Comparison of ENCODE assay signal across 8 cellular contexts in genomic region chr12:56334490-56334793, GRCh38. TPM values are rescaled to one million over a fixed set of nuclear protein-coding genes. Genes with fewer than 3 reads are reported as not detected.
A peak's percentile ranks its signal among the peaks of the same experiment; 100 is the strongest.
DNase-seq lines count a peak whose midpoint lies in the region; ATAC-seq, FAIRE-seq and TF ChIP-seq lines count a peak whose summit lies in the region.

No MANE protein-coding gene starts in this region.

- no peaks in the 10 kb centered on the region for H3K9me3 ChIP-seq in adrenal gland (replicated peaks in 1 of 3)

- H3K4me3 ChIP-seq in adrenal gland, result peak overlapping the region; percentile 12 to 57 (median 37)

- H3K36me3 ChIP-seq in adrenal gland (replicated peaks in 1 of 2), result no peaks in the 10 kb centered on the region

- peaks cover 7 to 24% of the 10 kb centered on the region in 2 donors for H3K4me1 ChIP-seq in adrenal gland (replicated peaks in 1 of 2)

- TF ChIP-seq POLR2A in adrenal gland (IDR thresholded peaks at IDR 0.05) (no peak), H54 (IDR thresholded peaks at IDR 0.05; ENCODE audit: low read depth, low read length) (no peak)

- peaks cover 8% of the 10 kb centered on the region for H3K36me3 Mint-ChIP-seq in T-helper 2 cell treated with Interferon-gamma antibody and Interleukin-4, amounts not matched to agents 5 μg/mL and 100 μg/mL, for 36 hours (ENCODE audit: low read depth)

- peak overlapping the region; percentile 92 for H3K4me3 Mint-ChIP-seq in T-helper 2 cell treated with Interferon-gamma antibody and Interleukin-4, amounts not matched to agents 5 μg/mL and 100 μg/mL, for 36 hours

- no peak for FAIRE-seq in H54 (lab: Jason Lieb, UNC)

- H3K27me3 Mint-ChIP-seq in T-helper 2 cell treated with Interferon-gamma antibody and Interleukin-4, amounts not matched to agents 5 μg/mL and 100 μg/mL, for 36 hours (ENCODE audit: low read depth), result no peaks in the 10 kb centered on the region

- H3K9me3 Mint-ChIP-seq in T-helper 2 cell treated with Interferon-gamma antibody and Interleukin-4, amounts not matched to agents 5 μg/mL and 100 μg/mL, for 36 hours, result no peaks in the 10 kb centered on the region

- intact Hi-C loops in adrenal gland (cut with DNase I), result no loop called here

- no peaks in the 10 kb centered on the region for H3K27me3 ChIP-seq in adrenal gland
- no peaks in the 10 kb centered on the region for H3K27me3 ChIP-seq in layer of hippocampus (ENCODE audit: control insufficient read depth, insufficient read depth, low read length)

- peak overlapping the region; percentile 99 for H3K27ac Mint-ChIP-seq in T-helper 2 cell treated with Interferon-gamma antibody and Interleukin-4, amounts not matched to agents 5 μg/mL and 100 μg/mL, for 36 hours

- ATAC-seq in GM21717 (IDR thresholded peaks at IDR 0.05; ENCODE audit: unreplicated experiment), result no peak

- TF ChIP-seq CTCF in adrenal gland (IDR thresholded peaks at IDR 0.05), result no peak

- WGBS in adrenal gland, 4 donors, result 7 to 10% (median 8%) methylated on average over 6 of the region's 6 CpGs

- no peak for DNase-seq in T-helper 2 cell treated with Interferon-gamma antibody and Interleukin-4, amounts not matched to agents 5 μg/mL and 100 μg/mL, for 36 hours (ENCODE audit: low spot score)
- DNase-seq in T-helper 2 cell (no peak), adrenal gland (no peak), DMS153 treated with DMSO at 0.1 percent for 48 hours (lab: John Stamatoyannopoulos, UW; ENCODE audit: unreplicated experiment) (no peak), H54 (ENCODE audit: insufficient read length, low spot score) (no peak)

- H3K27ac ChIP-seq in adrenal gland (peak overlapping the region; percentile 85 to 96 (median 87)), layer of hippocampus (ENCODE audit: low read depth, low read length) (peak overlapping the region; percentile 94), temporal lobe (ENCODE audit: low read depth, low read length) (peak overlapping the region; percentile 97)

- peaks cover 34% of the 10 kb centered on the region for H3K4me1 Mint-ChIP-seq in T-helper 2 cell treated with Interferon-gamma antibody and Interleukin-4, amounts not matched to agents 5 μg/mL and 100 μg/mL, for 36 hours (ENCODE audit: low read depth)

RNA-seq across cellular contexts. Expression of gene PAN2, which starts 0.6 kb away (rescaled TPM):
- total RNA-seq in adrenal gland (100 to 1,000 TPM in 1 of 8 donors, 10 to 100 TPM in 7; 19.6 to 124 (median 54.8) TPM), temporal lobe (22.9 TPM)
- polyA plus RNA-seq in adrenal gland, result 100 to 1,000 TPM in 2 of 3 donors, 10 to 100 TPM in 1; 40.8 to 111 (median 102) TPM

RNA-seq across cellular contexts. Expression of gene IL23A, which starts 4.2 kb away (rescaled TPM):
- under 1 TPM in 3 of 8 donors, not detected in 5; 0.29 to 0.65 (median 0.60) TPM for total RNA-seq in adrenal gland
- polyA plus RNA-seq in adrenal gland, result 1 to 10 TPM in 1 of 3 donors, under 1 TPM in 2; 0.55 to 1.3 (median 0.64) TPM
- not detected for total RNA-seq in temporal lobe

RNA-seq across cellular contexts. Expression of gene CNPY2, which starts 18.7 kb away (rescaled TPM):
- total RNA-seq in adrenal gland, result 100 to 1,000 TPM; 103 to 163 (median 145) TPM
- 100 to 1,000 TPM; 138 to 192 (median 179) TPM for polyA plus RNA-seq in adrenal gland
- total RNA-seq in temporal lobe, result 32.0 TPM

RNA-seq across cellular contexts. Expression of gene STAT2, which starts 25.5 kb away (rescaled TPM):
- total RNA-seq in adrenal gland (100 to 1,000 TPM in 5 of 8 donors, 10 to 100 TPM in 3; 74.2 to 197 (median 105) TPM), temporal lobe (58.8 TPM)
- polyA plus RNA-seq in adrenal gland, result 100 to 1,000 TPM in 1 of 3 donors, 10 to 100 TPM in 2; 45.3 to 120 (median 47.3) TPM

RNA-seq across cellular contexts. Expression of gene APOF, which starts 28.2 kb away (rescaled TPM):
- total RNA-seq in adrenal gland, result not detected
- polyA plus RNA-seq in adrenal gland, result under 1 TPM in 1 of 3 donors, not detected in 2; 0.24 TPM
- not detected for total RNA-seq in temporal lobe
